11 cellular contexts compared by ENCODE assay signal in genomic region chr1:6418668-6419396, GRCh38. TPM values are rescaled to one million over a fixed set of nuclear protein-coding genes. Genes with fewer than 3 reads are reported as not detected.
DNase-seq lines count a peak whose midpoint lies in the region; ATAC-seq, FAIRE-seq and TF ChIP-seq lines count a peak whose summit lies in the region.
"Had no signal": no experiment of that assay in that cellular context is flagged by ENCODE, and none has a peak within 500 bp of the region (broad histone marks: within the 10 kb centered on the region; RNA-seq: fewer than 3 reads in every experiment).

No MANE protein-coding gene starts in this region.

- H3K79me2 ChIP-seq in K562 (ENCODE audit: control insufficient read depth, insufficient read depth, low read length) (no peaks in the 10 kb centered on the region), OCI-LY7 (ENCODE audit: insufficient read depth, low read depth, low read length) (no peaks in the 10 kb centered on the region)

- intact Hi-C loops in K562 (cut with micrococcal nuclease) (no loop called here), OCI-LY7 (cut with micrococcal nuclease; ENCODE audit: unreplicated experiment) (no loop called here)

- no peak overlapping the region for H3K27ac Mint-ChIP-seq in T-helper 1 cell treated with Interleukin-12 subunit alpha and Interleukin-12 subunit beta and Interleukin-4 antibody, amounts not matched to agents 30 μg/mL and 1 μg/mL, for 36 hours
- H3K27ac Mint-ChIP-seq in stimulated activated naive B cell treated with anti-CD40 and anti-IgM and Interleukin-4, amounts not matched to agents 10 μg/mL and 1 μg/mL and 100 μg/mL, for 72 hours = peak overlapping the region; percentile 47
- H3K27ac Mint-ChIP-seq: dendritic cell treated with granulocyte-macrophage colony-stimulating factor and Interleukin-4, amounts not matched to agents 40 ng/mL and 50 ng/mL, for 4 days had no signal

- H3K4me3 Mint-ChIP-seq in T-helper 1 cell treated with Interleukin-12 subunit alpha and Interleukin-12 subunit beta and Interleukin-4 antibody, amounts not matched to agents 30 μg/mL and 1 μg/mL, for 36 hours = peak overlapping the region; percentile 37
- peak overlapping the region in 1 of 2 donors; percentile 17 for H3K4me3 Mint-ChIP-seq in stimulated activated naive B cell treated with anti-CD40 and anti-IgM and Interleukin-4, amounts not matched to agents 10 μg/mL and 1 μg/mL and 100 μg/mL, for 72 hours

- TF ChIP-seq EP300 in K562 (IDR thresholded peaks at IDR 0.05; ENCODE audit: low read length) (no peak), tibial nerve (IDR thresholded peaks at IDR 0.05) (no peak)

- DNase-seq in T-helper 1 cell (no peak), K562 (ENCODE audit: extremely low read depth in 1 of 4, low spot score in 3 of 4) (no peak), left lobe of liver (ENCODE audit: low spot score) (no peak), OCI-LY7 (ENCODE audit: low spot score) (no peak), tibial nerve (ENCODE audit: low spot score in 2 of 2) (no peak)
- no peak for DNase-seq in stimulated activated naive B cell treated with anti-CD40 and anti-IgM and Interleukin-4, amounts not matched to agents 10 μg/mL and 1 μg/mL and 100 μg/mL, for 72 hours
- DNase-seq: stimulated activated CD8-positive, alpha-beta memory T cell treated with anti-CD3 and anti-CD28 coated beads, Interleukin-4, amount 100 ng/mL, for 48 hours had no signal

- H3K36me3 Mint-ChIP-seq in T-helper 1 cell treated with Interleukin-12 subunit alpha and Interleukin-12 subunit beta and Interleukin-4 antibody, amounts not matched to agents 30 μg/mL and 1 μg/mL, for 36 hours (ENCODE audit: low read depth) = no peaks in the 10 kb centered on the region
- H3K36me3 Mint-ChIP-seq in stimulated activated naive B cell treated with anti-CD40 and anti-IgM and Interleukin-4, amounts not matched to agents 10 μg/mL and 1 μg/mL and 100 μg/mL, for 72 hours = no peaks in the 10 kb centered on the region

- H3K9me1 ChIP-seq in K562 (ENCODE audit: control insufficient read depth, insufficient read depth, low read length) = no peaks in the 10 kb centered on the region

- no peak for TF ChIP-seq RAD21 in K562 (CRISPR knock-in tag; conservative IDR thresholded peaks at IDR 0.05 in 1 of 2, IDR thresholded peaks at IDR 0.05 in 1 of 2)

- H2AFZ ChIP-seq in K562 (ENCODE audit: low read depth, low read length) = no peak overlapping the region
- H2AFZ ChIP-seq in OCI-LY7 (ENCODE audit: low read length) = no peak overlapping the region

- 43% methylated on average over 63 of the region's 69 CpGs for WGBS in K562 (ENCODE audit: insufficient coverage, low coverage, missing lambda C conversion rate)
- WGBS in tibial nerve, 2 donors = 9 to 19% methylated on average over 6 to 43 of the region's 69 CpGs

- POLR2A ChIA-PET in K562 (lab: Yijun Ruan, JAX) = interaction anchor here (0.6 to 0.9 kb wide), 2 partner anchors 25 to 365 kb away, joined by 3 read pairs; no protein-coding TSS in a partner anchor
- POLR2A ChIA-PET in OCI-LY7 (lab: Charles Lee) = no interaction called here

- H3K36me3 ChIP-seq in K562 (ENCODE audit: control insufficient read depth, insufficient read depth, low read length) (no peaks in the 10 kb centered on the region), OCI-LY7 (ENCODE audit: insufficient read depth, low read length) (no peaks in the 10 kb centered on the region), tibial nerve (no peaks in the 10 kb centered on the region)

- H3K9me2 ChIP-seq in OCI-LY7 (ENCODE audit: insufficient read depth, low read length) = no peaks in the 10 kb centered on the region

- H3K27ac ChIP-seq in K562 (ENCODE audit: extremely low read depth, low read depth, low read length) = no peak overlapping the region
- no peak overlapping the region for H3K27ac ChIP-seq in OCI-LY7 (ENCODE audit: low read depth, low read length, poor library complexity, severe bottlenecking)
- H3K27ac ChIP-seq in tibial nerve = no peak overlapping the region

- H3K4me1 ChIP-seq in K562 (replicated peaks in 1 of 2; ENCODE audit: control insufficient read depth in 2 of 2, insufficient read depth in 2 of 2, low read length in 2 of 2) = peaks cover 9 to 39% of the 10 kb centered on the region in 2 experiments
- no peaks in the 10 kb centered on the region for H3K4me1 ChIP-seq in OCI-LY7 (ENCODE audit: insufficient read depth, low read length, poor library complexity, severe bottlenecking)
- peaks cover 0 to 41% (median 21%) of the 10 kb centered on the region in 4 donors for H3K4me1 ChIP-seq in tibial nerve

- TF ChIP-seq CTCF in K562 (IDR thresholded peaks at IDR 0.05 in 2 of 3, conservative IDR thresholded peaks at IDR 0.05 in 1 of 3; ENCODE audit: insufficient read depth in 2 of 3, low read depth in 1 of 3, low read length in 3 of 3) (no peak), OCI-LY7 (conservative IDR thresholded peaks at IDR 0.05; ENCODE audit: low read length) (no peak), tibial nerve (IDR thresholded peaks at IDR 0.05) (no peak)

- CTCF ChIA-PET in K562 (lab: Yijun Ruan, JAX; ENCODE audit: low intra/inter-chr PET ratio) (no interaction called here), OCI-LY7 (lab: Charles Lee; ENCODE audit: unreplicated experiment) (no interaction called here)

- peaks cover 77% of the 10 kb centered on the region for H3K27me3 Mint-ChIP-seq in T-helper 1 cell treated with Interleukin-12 subunit alpha and Interleukin-12 subunit beta and Interleukin-4 antibody, amounts not matched to agents 30 μg/mL and 1 μg/mL, for 36 hours (ENCODE audit: low read depth)
- H3K27me3 Mint-ChIP-seq in stimulated activated naive B cell treated with anti-CD40 and anti-IgM and Interleukin-4, amounts not matched to agents 10 μg/mL and 1 μg/mL and 100 μg/mL, for 72 hours = peaks cover 63 to 80% of the 10 kb centered on the region in 2 donors

- peaks cover 20% of the 10 kb centered on the region for H3K4me1 Mint-ChIP-seq in T-helper 1 cell treated with Interleukin-12 subunit alpha and Interleukin-12 subunit beta and Interleukin-4 antibody, amounts not matched to agents 30 μg/mL and 1 μg/mL, for 36 hours (ENCODE audit: low read depth)
- peaks cover 7 to 24% of the 10 kb centered on the region in 2 donors for H3K4me1 Mint-ChIP-seq in stimulated activated naive B cell treated with anti-CD40 and anti-IgM and Interleukin-4, amounts not matched to agents 10 μg/mL and 1 μg/mL and 100 μg/mL, for 72 hours

- H3K4me3 ChIP-seq in K562 = no peak overlapping the region
- H3K4me3 ChIP-seq in OCI-LY7 (ENCODE audit: low read depth, low read length, poor library complexity, severe bottlenecking) = no peak overlapping the region
- peak overlapping the region in 2 of 4 donors; percentile 33 to 49 for H3K4me3 ChIP-seq in tibial nerve

- no peak for FAIRE-seq in K562 (lab: Jason Lieb, UNC)
- FAIRE-seq: kidney had no signal

- no peaks in the 10 kb centered on the region for H3K9me3 ChIP-seq in K562 (replicated peaks; ENCODE audit: control insufficient read depth, insufficient read depth, low read depth, low read length)
- H3K9me3 ChIP-seq in OCI-LY7 (ENCODE audit: low read length) = no peaks in the 10 kb centered on the region
- H3K9me3 ChIP-seq in tibial nerve = no peaks in the 10 kb centered on the region

- no peak for ATAC-seq in K562
- peak; percentile 61 for ATAC-seq in left lobe of liver
- no peak for ATAC-seq in stimulated activated naive B cell treated with anti-CD40 and anti-IgM and Interleukin-4, amounts not matched to agents 10 μg/mL and 1 μg/mL and 100 μg/mL, for 72 hours (replicated peaks)
- ATAC-seq in GM18909 (IDR thresholded peaks at IDR 0.05; ENCODE audit: poor library complexity, unreplicated experiment) = no peak

- no peaks in the 10 kb centered on the region for H3K9me3 Mint-ChIP-seq in T-helper 1 cell treated with Interleukin-12 subunit alpha and Interleukin-12 subunit beta and Interleukin-4 antibody, amounts not matched to agents 30 μg/mL and 1 μg/mL, for 36 hours
- H3K9me3 Mint-ChIP-seq in stimulated activated naive B cell treated with anti-CD40 and anti-IgM and Interleukin-4, amounts not matched to agents 10 μg/mL and 1 μg/mL and 100 μg/mL, for 72 hours = no peaks in the 10 kb centered on the region
- H3K9me3 Mint-ChIP-seq: dendritic cell treated with granulocyte-macrophage colony-stimulating factor and Interleukin-4, amounts not matched to agents 40 ng/mL and 50 ng/mL, for 4 days had no signal

- H3K4me2 ChIP-seq in K562 (ENCODE audit: insufficient read depth, low read length) (no peak overlapping the region), OCI-LY7 (ENCODE audit: low read length) (no peak overlapping the region)

- TF ChIP-seq POLR2A in K562 (conservative IDR thresholded peaks at IDR 0.05) = no peak
- no peak for TF ChIP-seq POLR2A in tibial nerve (IDR thresholded peaks at IDR 0.05)

- peaks cover 57 to 90% of the 10 kb centered on the region in 2 experiments for H3K27me3 ChIP-seq in K562 (ENCODE audit: control insufficient read depth in 2 of 2, insufficient read depth in 2 of 2, low read length in 2 of 2)
- peaks cover 0 to 100% of the 10 kb centered on the region in 2 donors for H3K27me3 ChIP-seq in tibial nerve

- in situ Hi-C loops in K562 (cut with MboI) = no loop called here

- H3K9ac ChIP-seq in K562 (ENCODE audit: insufficient read depth in 1 of 2, low read depth in 2 of 2, low read length in 2 of 2) = no peak overlapping the region

- H4K20me1 ChIP-seq in K562 (replicated peaks; ENCODE audit: control insufficient read depth, insufficient read depth, low read length) = peaks cover 21% of the 10 kb centered on the region; the same call in 1 of the 2 replicates
- H4K20me1 ChIP-seq in OCI-LY7 (ENCODE audit: insufficient read depth, low read length) = no peaks in the 10 kb centered on the region

- BruUV-seq in K562 (replicated peaks; lab: Mats Ljungman, UMichigan) (no TSS peak), OCI-LY7 (replicated peaks; lab: Mats Ljungman, UMichigan) (no TSS peak)

RNA-seq across cellular contexts. Expression of gene HES2, which starts 0.9 kb away (rescaled TPM):
- total RNA-seq in K562 (2011; cell fraction: chromatin; rRNA removed; ENCODE audit: low replicate concordance) = 0.65 and 0.90 TPM in 2 replicates
- 0.53 and 1.7 TPM in 2 replicates for total RNA-seq in K562 (2011; cell fraction: nucleolus; rRNA removed)
- total RNA-seq in K562 (2011; cell fraction: nucleoplasm; rRNA removed) = 0.53 and 0.66 TPM in 2 replicates
- 0.04 and 0.05 TPM in 2 replicates for total RNA-seq in K562 (2014; rRNA removed)
- 0.07 TPM in 1 of 2 replicates, not detected in the other for total RNA-seq in K562 (2014; rRNA removed; fragmentation: Illumina TruSeq; extraction: Trizol)
- total RNA-seq in K562 (2015; rRNA removed; fragmentation: Illumina TruSeq; extraction: Trizol) = not detected in 2 replicates
- total RNA-seq in K562 (2021) = 0.18 TPM in 1 of 2 replicates, not detected in the other
- 0.08 and 0.15 TPM in 2 replicates for polyA plus RNA-seq in K562 (2011; rRNA removed)
- 0.21 and 0.25 TPM in 2 replicates for polyA plus RNA-seq in K562 (2011; cell fraction: cytosol; rRNA removed)
- 0.25 and 0.80 TPM in 2 replicates for polyA plus RNA-seq in K562 (2011; cell fraction: nucleus; rRNA removed)
- polyA plus RNA-seq in K562 (2012) = 0.08 TPM in 1 of 2 replicates, not detected in the other
- polyA plus RNA-seq in K562 (2014; fragmentation: Illumina TruSeq; extraction: Trizol) = 0.06 TPM in 2 replicates
- polyA plus RNA-seq in K562 (2014; fragmentation: Nextera tagmentation; extraction: Ambion mirVana) = not detected
- not detected in 2 replicates for polyA plus RNA-seq in K562 (2014; rRNA removed)
- polyA minus RNA-seq in K562 (2011; rRNA and poly(A)+ RNA removed) = 0.30 and 0.32 TPM in 2 replicates
- polyA minus RNA-seq in K562 (2011; cell fraction: cytosol; rRNA and poly(A)+ RNA removed) = 0.91 TPM in 1 of 2 replicates, not detected in the other
- polyA minus RNA-seq in K562 (2011; cell fraction: nucleus; rRNA and poly(A)+ RNA removed) = 0.11 and 0.81 TPM in 2 replicates
- total RNA-seq in left lobe of liver = 0.13 TPM
- total RNA-seq in OCI-LY7 (2014; rRNA removed; shearing (Covaris generic)) = not detected in 2 replicates
- not detected in 2 replicates for total RNA-seq in OCI-LY7 (2022)
- not detected for total RNA-seq in tibial nerve

RNA-seq across cellular contexts. Expression of gene ESPN, which starts 5.7 kb away (rescaled TPM):
- total RNA-seq in K562 (2011; cell fraction: chromatin; rRNA removed; ENCODE audit: low replicate concordance) = 1.6 and 6.0 TPM in 2 replicates
- 4.0 and 4.7 TPM in 2 replicates for total RNA-seq in K562 (2011; cell fraction: nucleolus; rRNA removed)
- total RNA-seq in K562 (2011; cell fraction: nucleoplasm; rRNA removed) = 1.8 and 2.4 TPM in 2 replicates
- total RNA-seq in K562 (2014; rRNA removed) = 0.36 and 0.45 TPM in 2 replicates
- total RNA-seq in K562 (2014; rRNA removed; fragmentation: Illumina TruSeq; extraction: Trizol) = 0.07 TPM in 1 of 2 replicates, not detected in the other
- 0.15 TPM in 1 of 2 replicates, not detected in the other for total RNA-seq in K562 (2015; rRNA removed; fragmentation: Illumina TruSeq; extraction: Trizol)
- 1.2 and 1.7 TPM in 2 replicates for total RNA-seq in K562 (2021)
- 0.54 and 2.9 TPM in 2 replicates for polyA plus RNA-seq in K562 (2011; rRNA removed)
- polyA plus RNA-seq in K562 (2011; cell fraction: cytosol; rRNA removed) = 1.2 and 1.9 TPM in 2 replicates
- 9.2 and 25.5 TPM in 2 replicates for polyA plus RNA-seq in K562 (2011; cell fraction: nucleus; rRNA removed)
- 2.0 and 5.0 TPM in 2 replicates for polyA plus RNA-seq in K562 (2012)
- polyA plus RNA-seq in K562 (2014; fragmentation: Illumina TruSeq; extraction: Trizol) = 0.07 and 0.11 TPM in 2 replicates
- not detected for polyA plus RNA-seq in K562 (2014; fragmentation: Nextera tagmentation; extraction: Ambion mirVana)
- 0.65 and 2.9 TPM in 2 replicates for polyA plus RNA-seq in K562 (2014; rRNA removed)
- 0.11 TPM in 1 of 2 replicates, not detected in the other for polyA minus RNA-seq in K562 (2011; rRNA and poly(A)+ RNA removed)
- 0.95 and 3.8 TPM in 2 replicates for polyA minus RNA-seq in K562 (2011; cell fraction: cytosol; rRNA and poly(A)+ RNA removed)
- 3.4 and 3.5 TPM in 2 replicates for polyA minus RNA-seq in K562 (2011; cell fraction: nucleus; rRNA and poly(A)+ RNA removed)
- 172 TPM for total RNA-seq in left lobe of liver
- total RNA-seq in OCI-LY7 (2014; rRNA removed; shearing (Covaris generic)) = not detected in 2 replicates
- not detected in 2 replicates for total RNA-seq in OCI-LY7 (2022)
- total RNA-seq in tibial nerve = 1 to 10 TPM in 3 of 4 donors, under 1 TPM in 1; 0.60 to 6.1 (median 1.7) TPM

RNA-seq across cellular contexts. Expression of gene ACOT7, which starts 25.3 kb away (rescaled TPM):
- 14.3 and 31.3 TPM in 2 replicates for total RNA-seq in K562 (2011; cell fraction: chromatin; rRNA removed; ENCODE audit: low replicate concordance)
- 25.8 and 25.9 TPM in 2 replicates for total RNA-seq in K562 (2011; cell fraction: nucleolus; rRNA removed)
- 17.4 and 20.6 TPM in 2 replicates for total RNA-seq in K562 (2011; cell fraction: nucleoplasm; rRNA removed)
- total RNA-seq in K562 (2014; rRNA removed) (53.3 and 72.0 TPM in 2 replicates), K562 (2014; rRNA removed; fragmentation: Illumina TruSeq; extraction: Trizol) (8.7 and 11.6 TPM in 2 replicates), K562 (2015; rRNA removed; fragmentation: Illumina TruSeq; extraction: Trizol) (27.1 and 28.4 TPM in 2 replicates), K562 (2021) (92.6 and 95.5 TPM in 2 replicates), left lobe of liver (13.2 TPM), OCI-LY7 (2022) (50.5 and 53.6 TPM in 2 replicates), tibial nerve (10 to 100 TPM; 18.6 to 29.4 (median 23.2) TPM)
- polyA plus RNA-seq in K562 (2011; rRNA removed) (37.2 and 76.6 TPM in 2 replicates), K562 (2014; fragmentation: Illumina TruSeq; extraction: Trizol) (50.7 and 89.2 TPM in 2 replicates), K562 (2014; fragmentation: Nextera tagmentation; extraction: Ambion mirVana) (10 to 100 TPM in 1 of 2 experiments, 1 to 10 TPM in 1; 7.0 to 10.0 TPM), K562 (2014; rRNA removed) (57.2 and 63.1 TPM in 2 replicates)
- 57.9 and 66.6 TPM in 2 replicates for polyA plus RNA-seq in K562 (2011; cell fraction: cytosol; rRNA removed)
- polyA plus RNA-seq in K562 (2011; cell fraction: nucleus; rRNA removed) = 28.1 and 31.8 TPM in 2 replicates
- 61.5 and 86.0 TPM in 2 replicates for polyA plus RNA-seq in K562 (2012)
- polyA minus RNA-seq in K562 (2011; rRNA and poly(A)+ RNA removed) = 28.7 and 34.8 TPM in 2 replicates
- polyA minus RNA-seq in K562 (2011; cell fraction: cytosol; rRNA and poly(A)+ RNA removed) = 26.1 and 36.3 TPM in 2 replicates
- 7.9 and 12.0 TPM in 2 replicates for polyA minus RNA-seq in K562 (2011; cell fraction: nucleus; rRNA and poly(A)+ RNA removed)
- total RNA-seq in OCI-LY7 (2014; rRNA removed; shearing (Covaris generic)) = 16.8 and 23.4 TPM in 2 replicates

RNA-seq across cellular contexts. Expression of gene TNFRSF25, which starts 47.1 kb away (rescaled TPM):
- total RNA-seq in K562 (2011; cell fraction: chromatin; rRNA removed; ENCODE audit: low replicate concordance) = 2.3 TPM in 1 of 2 replicates, not detected in the other
- 0.26 and 2.2 TPM in 2 replicates for total RNA-seq in K562 (2011; cell fraction: nucleolus; rRNA removed)
- 1.2 and 1.6 TPM in 2 replicates for total RNA-seq in K562 (2011; cell fraction: nucleoplasm; rRNA removed)
- not detected in 2 replicates for total RNA-seq in K562 (2014; rRNA removed)
- total RNA-seq in K562 (2014; rRNA removed; fragmentation: Illumina TruSeq; extraction: Trizol) = not detected in 2 replicates
- not detected in 2 replicates for total RNA-seq in K562 (2015; rRNA removed; fragmentation: Illumina TruSeq; extraction: Trizol)
- total RNA-seq in K562 (2021) = 0.49 and 0.89 TPM in 2 replicates
- 0.14 and 0.24 TPM in 2 replicates for polyA plus RNA-seq in K562 (2011; rRNA removed)
- polyA plus RNA-seq in K562 (2011; cell fraction: cytosol; rRNA removed) = 0.16 and 0.30 TPM in 2 replicates
- 0.90 and 2.6 TPM in 2 replicates for polyA plus RNA-seq in K562 (2011; cell fraction: nucleus; rRNA removed)
- polyA plus RNA-seq in K562 (2012) = 0.10 and 0.14 TPM in 2 replicates
- polyA plus RNA-seq in K562 (2014; fragmentation: Illumina TruSeq; extraction: Trizol) = not detected in 2 replicates
- not detected for polyA plus RNA-seq in K562 (2014; fragmentation: Nextera tagmentation; extraction: Ambion mirVana)
- polyA plus RNA-seq in K562 (2014; rRNA removed) = not detected in 2 replicates
- not detected in 2 replicates for polyA minus RNA-seq in K562 (2011; rRNA and poly(A)+ RNA removed)
- not detected in 2 replicates for polyA minus RNA-seq in K562 (2011; cell fraction: cytosol; rRNA and poly(A)+ RNA removed)
- 0.13 TPM in 1 of 2 replicates, not detected in the other for polyA minus RNA-seq in K562 (2011; cell fraction: nucleus; rRNA and poly(A)+ RNA removed)
- 2.1 TPM for total RNA-seq in left lobe of liver
- total RNA-seq in OCI-LY7 (2014; rRNA removed; shearing (Covaris generic)) = 1.7 and 2.8 TPM in 2 replicates
- 0.65 and 1.7 TPM in 2 replicates for total RNA-seq in OCI-LY7 (2022)
- total RNA-seq in tibial nerve = 10 to 100 TPM; 32.3 to 79.8 (median 53.4) TPM

Comparison
In these comparisons a context has a peak if more than half of its experiments do, and no peak if none do; other contexts are left out.
1. RNA of gene ESPN, which starts 5.7 kb away (total RNA-seq): 172 TPM in left lobe of liver (single experiment); 0.60 to 6.1 TPM in tibial nerve, 0.07 to 6.0 TPM in K562 and not detected in OCI-LY7; every median in the first group is over 10 times any median in the second.